In the genomic region with DNA sequence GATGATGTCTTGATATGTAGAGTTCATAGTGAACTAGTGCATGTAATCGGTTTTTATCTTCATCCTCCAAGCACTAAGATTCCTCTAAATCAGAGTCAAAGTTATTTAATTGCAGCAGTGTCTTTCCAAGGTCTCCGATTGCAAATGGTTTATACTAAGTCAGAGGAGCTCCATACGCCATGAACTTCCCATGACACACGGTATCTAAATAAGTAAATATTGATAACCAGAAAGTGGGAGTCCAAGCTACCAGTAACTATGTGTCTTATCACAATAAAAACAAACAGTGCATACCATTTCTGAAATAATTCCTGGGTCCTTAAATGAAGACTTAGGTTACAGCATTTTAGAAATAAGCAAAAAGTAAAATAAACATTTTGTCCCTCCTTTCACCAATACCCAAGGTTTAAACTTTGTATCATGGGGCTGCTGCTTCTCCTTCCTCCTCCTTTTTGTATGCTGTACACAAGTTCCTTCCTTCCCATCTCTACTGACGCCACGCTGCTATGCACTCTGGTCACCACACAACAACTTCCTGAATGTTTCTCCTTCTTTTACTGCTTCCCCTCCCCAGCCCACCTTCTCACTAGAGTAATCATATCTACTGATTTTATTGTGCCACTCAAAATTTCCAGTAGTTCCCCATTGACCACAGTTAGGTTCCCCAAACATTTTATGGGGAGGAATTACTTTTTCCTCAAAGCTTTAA, we compare ENCODE assay signal across 18 cellular contexts. TPM values are rescaled to one million over a fixed set of nuclear protein-coding genes. Genes with fewer than 3 reads are reported as not detected.
A peak's percentile ranks its signal among the peaks of the same experiment; 100 is the strongest.
DNase-seq lines count a peak whose midpoint lies in the region; ATAC-seq and TF ChIP-seq lines count a peak whose summit lies in the region.
"Had no signal": no experiment of that assay in that cellular context is flagged by ENCODE, and none has a peak within 500 bp of the region (broad histone marks: within the 10 kb centered on the region; RNA-seq: fewer than 3 reads in every experiment).

No MANE protein-coding gene starts in this region.

- 58% methylated on average over 6 of the region's 6 CpGs for WGBS in hepatocyte (ENCODE audit: low lambda C conversion rate, missing lambda C conversion rate)

- DNase-seq in Caki2 (ENCODE audit: low read depth) (peak; percentile 46), M059J (ENCODE audit: low read depth) (peak; percentile 23), hepatocyte (ENCODE audit: low spot score) (no peak), non-pigmented ciliary epithelial cell (ENCODE audit: low read depth) (peak; percentile 40)
- no peak for DNase-seq in activated T-cell treated with anti-CD3 and anti-CD28 coated beads, Interleukin-2, amount 50 U/mL, for 1 hour
- DNase-seq in stimulated activated CD8-positive, alpha-beta memory T cell treated with anti-CD3 and anti-CD28 coated beads, Interleukin-4, amount 100 ng/mL, for 48 hours = no peak
- DNase-seq: CD4-positive, alpha-beta T cell; GOT3; HFFc6; MG63; NCI-H1105 treated with DMSO at 0.1 percent for 48 hours; NCI-H187 treated with DMSO at 0.1 percent for 48 hours; NCI-H446 treated with DMSO at 0.1 percent for 48 hours; NCI-H774; PC-9 had no signal

- no peaks in the 10 kb centered on the region for H3K36me3 ChIP-seq in hepatocyte (replicated peaks; ENCODE audit: insufficient read depth, low read depth)
- H3K36me3 ChIP-seq: MG63 had no signal

- in situ Hi-C loops in Caki2 (cut with HindIII; ENCODE audit: low pct_unique_long_range_greater_than_20kb, low sequenced_read_pairs) = no loop called here

- no peaks in the 10 kb centered on the region for H3K9me2 ChIP-seq in hepatocyte (replicated peaks; ENCODE audit: insufficient read depth)

- H3K4me1 ChIP-seq in hepatocyte (ENCODE audit: insufficient read depth) = peaks cover 7% of the 10 kb centered on the region
- H3K4me1 ChIP-seq: A549 had no signal

- no peak for ATAC-seq in GM18517 (IDR thresholded peaks at IDR 0.05; ENCODE audit: unreplicated experiment)
- ATAC-seq: A549 had no signal

- H4K20me1 ChIP-seq in hepatocyte (ENCODE audit: insufficient read depth, poor library complexity, severe bottlenecking) = no peaks in the 10 kb centered on the region

- TF ChIP-seq CTCF in hepatocyte (IDR thresholded peaks at IDR 0.05; ENCODE audit: poor library complexity) = no peak

- no peaks in the 10 kb centered on the region for H3K79me2 ChIP-seq in hepatocyte

- no peaks in the 10 kb centered on the region for H3K27me3 ChIP-seq in hepatocyte
- H3K27me3 ChIP-seq: MG63 had no signal

- H3K27ac ChIP-seq in hepatocyte = peak overlapping the region; percentile 62
- H3K27ac ChIP-seq: A549, KMS-11, PC-9 had no signal

- no peaks in the 10 kb centered on the region for H3K9me3 ChIP-seq in hepatocyte (ENCODE audit: low read depth)
- H3K9me3 ChIP-seq: A549, MG63 had no signal

- H3K4me2 ChIP-seq in hepatocyte = peak overlapping the region; percentile 25
- H3K4me2 ChIP-seq: A549, KMS-11, PC-9 had no signal

- H2AFZ ChIP-seq in hepatocyte = no peak overlapping the region
- H2AFZ ChIP-seq: PC-9 had no signal

- H3K4me3 ChIP-seq in hepatocyte = no peak overlapping the region
- H3K4me3 ChIP-seq: A549, MG63, PC-9 had no signal

RNA-seq across cellular contexts. Expression of a gene that starts 10.7 kb away (rescaled TPM):
- 10.7 and 12.4 TPM in 2 replicates for total RNA-seq in Caki2 (2014; rRNA removed; shearing (Covaris generic); ENCODE audit: low replicate concordance)
- total RNA-seq in M059J (2014; rRNA removed; shearing (Covaris generic)) = 0.10 and 0.20 TPM in 2 replicates
- 27.8 and 39.0 TPM in 2 replicates for total RNA-seq in hepatocyte
- polyA plus RNA-seq in hepatocyte = 9.7 and 12.4 TPM in 2 replicates
- total RNA-seq: CD4-positive, alpha-beta T cell; HFFc6; PC-9 had no signal

Comparison
In these comparisons a context has a peak if more than half of its experiments do, and no peak if none do; other contexts are left out.
1. DNase-seq: peak in Caki2 (single experiment), M059J (single experiment) and non-pigmented ciliary epithelial cell (single experiment); none in hepatocyte (single experiment), activated T-cell treated with anti-CD3 and anti-CD28 coated beads, Interleukin-2, amount 50 U/mL, for 1 hour (single experiment) and stimulated activated CD8-positive, alpha-beta memory T cell treated with anti-CD3 and anti-CD28 coated beads, Interleukin-4, amount 100 ng/mL, for 48 hours (single experiment).